ENCODE assay signal across 12 cellular contexts in genomic region chr3:52128118-52128683, GRCh38. TPM values are rescaled to one million over a fixed set of nuclear protein-coding genes. Genes with fewer than 3 reads are reported as not detected.
DNase-seq lines count a peak whose midpoint lies in the region; ATAC-seq and TF ChIP-seq lines count a peak whose summit lies in the region.
"Had no signal": no experiment of that assay in that cellular context is flagged by ENCODE, and none has a peak within 500 bp of the region (broad histone marks: within the 10 kb centered on the region; RNA-seq: fewer than 3 reads in every experiment).

No MANE protein-coding gene starts in this region.

- DNase-seq in IMR-90 (peak; percentile 70), brain microvascular endothelial cell (peak; percentile 58), kidney tubule cell (ENCODE audit: low spot score) (peak; percentile 89), T-helper 1 cell (no peak)
- no peak for DNase-seq in stimulated activated CD4-positive, alpha-beta T cell treated with anti-CD3 and anti-CD28 coated beads, Interleukin-4, amount 100 ng/mL, for 24 hours
- DNase-seq: activated naive CD8-positive, alpha-beta T cell treated with anti-CD3 and anti-CD28 coated beads, Interleukin-2, amount 10 ng/mL, durations not matched to agents 7 days and 5 days; DND-41 had no signal

- no peak for TF ChIP-seq POLR2A in IMR-90 (IDR thresholded peaks at IDR 0.05; ENCODE audit: low read depth, low read length)

- H3K79me1 ChIP-seq in IMR-90 (ENCODE audit: low read depth in 1 of 2, low read length in 2 of 2), result peaks cover 14 to 20% of the 10 kb centered on the region in 2 experiments

- in situ Hi-C loops in IMR-90 (cut with MboI; ENCODE audit: low sequenced_read_pairs) (loop anchor here (5.0 kb wide), 1 partner anchor 126 kb away; no protein-coding TSS in a partner anchor), brain microvascular endothelial cell (cut with HindIII; ENCODE audit: low pct_ligation_motif_present, low sequenced_read_pairs) (no loop called here)

- no peak overlapping the region for H2BK20ac ChIP-seq in IMR-90 (ENCODE audit: low read depth, low read length)

- H2BK120ac ChIP-seq in IMR-90 (ENCODE audit: low read depth, low read length), result no peak overlapping the region

- peak overlapping the region; percentile 3; the same call in 1 of the 2 replicates for H2AK5ac ChIP-seq in IMR-90 (ENCODE audit: low read depth, low read length)

- no peak overlapping the region for H4K8ac ChIP-seq in IMR-90 (ENCODE audit: low read depth in 2 of 2, low read length in 2 of 2)

- no peak overlapping the region for H3K56ac ChIP-seq in IMR-90 (ENCODE audit: extremely low read depth, insufficient read depth, low read length)

- peak overlapping the region; percentile 29 for H2AFZ ChIP-seq in IMR-90 (replicated peaks; ENCODE audit: low read length, poor library complexity)

- H3K9me3 ChIP-seq in IMR-90 (ENCODE audit: control insufficient read depth, insufficient read depth, low read length), result no peaks in the 10 kb centered on the region

- H3K4me3 ChIP-seq in IMR-90 (ENCODE audit: insufficient read depth, low read depth, low read length) (no peak overlapping the region), brain microvascular endothelial cell (ENCODE audit: low read depth, low read length) (no peak overlapping the region)
- H3K4me3 ChIP-seq: skin epidermis had no signal

- H4K91ac ChIP-seq in IMR-90 (ENCODE audit: insufficient read depth, low read depth, low read length), result no peak overlapping the region

- dilution Hi-C loops in IMR-90 (cut with HindIII; ENCODE audit: low sequenced_read_pairs, unreplicated experiment), result no loop called here

- WGBS in IMR-90 (ENCODE audit: extremely low coverage in 2 of 2, insufficient read length in 1 of 2), 2 experiments, result 94% methylated on average over 3 of the region's 7 CpGs; no CpG with 5 or more reads in 1 of the 2 experiments

- H3K14ac ChIP-seq in IMR-90 (replicated peaks; ENCODE audit: low read depth, low read length), result no peak overlapping the region

- no peak overlapping the region for H2BK15ac ChIP-seq in IMR-90 (ENCODE audit: low read depth, low read length)

- H3K4ac ChIP-seq in IMR-90 (ENCODE audit: low read depth, low read length), result no peak overlapping the region; the same call in 1 of the 2 replicates

- TF ChIP-seq CTCF in C4-2B (conservative IDR thresholded peaks at IDR 0.05) (no peak), IMR-90 (conservative IDR thresholded peaks at IDR 0.05; ENCODE audit: low read depth, low read length) (no peak), brain microvascular endothelial cell (IDR thresholded peaks at IDR 0.05; ENCODE audit: low read depth, low read length, missing control alignments) (no peak)

- no peak overlapping the region for H2AK9ac ChIP-seq in IMR-90 (replicated peaks; ENCODE audit: low read depth, low read length, poor library complexity)

- no peak for TF ChIP-seq RAD21 in IMR-90 (IDR thresholded peaks at IDR 0.05; ENCODE audit: low read length)

- CTCF ChIA-PET in IMR-90 (lab: Yijun Ruan, JAX), result no interaction called here

- ATAC-seq in IMR-90 (ENCODE audit: low read depth), result peak; percentile 69
- no peak for ATAC-seq in GM18517 (IDR thresholded peaks at IDR 0.05; ENCODE audit: unreplicated experiment)
- ATAC-seq in HG03521 (IDR thresholded peaks at IDR 0.05; ENCODE audit: unreplicated experiment), result no peak

- no TSS peak for BruUV-seq in IMR-90 (replicated peaks; lab: Mats Ljungman, UMichigan)

- H3K4me2 ChIP-seq in IMR-90 (ENCODE audit: low read depth, low read length), result no peak overlapping the region
- H3K4me2 ChIP-seq: KMS-11 had no signal

- H3K23ac ChIP-seq in IMR-90 (ENCODE audit: low read depth, low read length), result no peak overlapping the region

- H3K27me3 ChIP-seq in IMR-90 (ENCODE audit: control insufficient read depth, insufficient read depth, low read length), result no peaks in the 10 kb centered on the region
- no peaks in the 10 kb centered on the region for H3K27me3 ChIP-seq in brain microvascular endothelial cell (replicated peaks)

- intact Hi-C loops in IMR-90 (cut with micrococcal nuclease), result no loop called here

- H3K9me1 ChIP-seq in IMR-90 (ENCODE audit: insufficient read depth, low read length), result peaks cover 7% of the 10 kb centered on the region; the same call in 1 of the 2 replicates

- POLR2A ChIA-PET in IMR-90 (lab: Charles Lee; ENCODE audit: unreplicated experiment), result no interaction called here

- H3K36me3 ChIP-seq in IMR-90 (ENCODE audit: control insufficient read depth, insufficient read depth, low read length), result no peaks in the 10 kb centered on the region
- no peaks in the 10 kb centered on the region for H3K36me3 ChIP-seq in brain microvascular endothelial cell (replicated peaks)

- H3K18ac ChIP-seq in IMR-90 (ENCODE audit: low read depth, low read length), result no peak overlapping the region

- peak overlapping the region; percentile 39 for H3K27ac ChIP-seq in C4-2B
- no peak overlapping the region for H3K27ac ChIP-seq in IMR-90 (ENCODE audit: insufficient read depth, low read length)
- no peak overlapping the region for H3K27ac ChIP-seq in brain microvascular endothelial cell
- H3K27ac ChIP-seq: KMS-11, skin epidermis had no signal

- no peak overlapping the region for H2BK5ac ChIP-seq in IMR-90 (ENCODE audit: low read depth, low read length, poor library complexity, severe bottlenecking)

- H3K4me1 ChIP-seq in IMR-90 (ENCODE audit: control insufficient read depth, insufficient read depth, low read length), result peaks cover 5% of the 10 kb centered on the region; the same call in 1 of the 2 replicates

- no peak overlapping the region for H3K9ac ChIP-seq in IMR-90 (ENCODE audit: low read depth, low read length)
- H3K9ac ChIP-seq: KMS-11 had no signal

- 0 out of 2 replicates have a peak overlapping the region, but pooled peaks have one; percentile 8 for H4K5ac ChIP-seq in IMR-90 (ENCODE audit: low read depth, low read length)

- H4K20me1 ChIP-seq in IMR-90 (ENCODE audit: insufficient read depth, low read length), result no peaks in the 10 kb centered on the region

TF ChIP-seq in IMR-90, 13 proteins besides CTCF, POLR2A, EP300 and RAD21:
- TF ChIP-seq, protein P1, sequence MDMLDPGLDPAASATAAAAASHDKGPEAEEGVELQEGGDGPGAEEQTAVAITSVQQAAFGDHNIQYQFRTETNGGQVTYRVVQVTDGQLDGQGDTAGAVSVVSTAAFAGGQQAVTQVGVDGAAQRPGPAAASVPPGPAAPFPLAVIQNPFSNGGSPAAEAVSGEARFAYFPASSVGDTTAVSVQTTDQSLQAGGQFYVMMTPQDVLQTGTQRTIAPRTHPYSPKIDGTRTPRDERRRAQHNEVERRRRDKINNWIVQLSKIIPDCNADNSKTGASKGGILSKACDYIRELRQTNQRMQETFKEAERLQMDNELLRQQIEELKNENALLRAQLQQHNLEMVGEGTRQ (IDR thresholded peaks at IDR 0.05; ENCODE audit: low read depth, low read length), result no peak
- TF ChIP-seq CHD1 (IDR thresholded peaks at IDR 0.05; ENCODE audit: low read depth, low read length), result no peak
- TF ChIP-seq RCOR1 (IDR thresholded peaks at IDR 0.05; ENCODE audit: insufficient replicate concordance, low read length), result no peak
- no peak for TF ChIP-seq CEBPB (IDR thresholded peaks at IDR 0.05; ENCODE audit: low read depth, low read length)
- TF ChIP-seq MAZ (IDR thresholded peaks at IDR 0.05; ENCODE audit: borderline replicate concordance, low read depth, low read length), result no peak
- TF ChIP-seq MXI1 (IDR thresholded peaks at IDR 0.05; ENCODE audit: borderline replicate concordance, low read depth, low read length), result no peak
- TF ChIP-seq SMC3 (IDR thresholded peaks at IDR 0.05; ENCODE audit: low read depth, low read length), result no peak; the same call in 1 of the 2 replicates
- TF ChIP-seq RFX5 (IDR thresholded peaks at IDR 0.05; ENCODE audit: low read depth, low read length), result no peak
- TF ChIP-seq, protein P2, sequence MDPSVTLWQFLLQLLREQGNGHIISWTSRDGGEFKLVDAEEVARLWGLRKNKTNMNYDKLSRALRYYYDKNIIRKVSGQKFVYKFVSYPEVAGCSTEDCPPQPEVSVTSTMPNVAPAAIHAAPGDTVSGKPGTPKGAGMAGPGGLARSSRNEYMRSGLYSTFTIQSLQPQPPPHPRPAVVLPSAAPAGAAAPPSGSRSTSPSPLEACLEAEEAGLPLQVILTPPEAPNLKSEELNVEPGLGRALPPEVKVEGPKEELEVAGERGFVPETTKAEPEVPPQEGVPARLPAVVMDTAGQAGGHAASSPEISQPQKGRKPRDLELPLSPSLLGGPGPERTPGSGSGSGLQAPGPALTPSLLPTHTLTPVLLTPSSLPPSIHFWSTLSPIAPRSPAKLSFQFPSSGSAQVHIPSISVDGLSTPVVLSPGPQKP (IDR thresholded peaks at IDR 0.05; ENCODE audit: borderline replicate concordance, low read depth, low read length), result no peak
- no peak for TF ChIP-seq MAFK (IDR thresholded peaks at IDR 0.05; ENCODE audit: low read depth, low read length)
- no peak for TF ChIP-seq NFE2L2 (IDR thresholded peaks at IDR 0.05; ENCODE audit: low read depth, low read length)
- no peak for TF ChIP-seq FOS (IDR thresholded peaks at IDR 0.05; ENCODE audit: low read depth, low read length)

RNA-seq across cellular contexts. Expression of gene POC1A, which starts 26.0 kb away (rescaled TPM):
- total RNA-seq in IMR-90 (2012; rRNA removed), result 8.3 and 10.6 TPM in 2 replicates
- polyA plus RNA-seq in IMR-90 (2012; rRNA removed), result 11.5 TPM in 2 replicates
- polyA plus RNA-seq in IMR-90 (2012; cell fraction: cytosol; rRNA removed), result 9.0 and 9.3 TPM in 2 replicates
- 5.2 and 10.5 TPM in 2 replicates for polyA plus RNA-seq in IMR-90 (2012; cell fraction: nucleus; rRNA removed; ENCODE audit: low replicate concordance)

Comparison
In these comparisons a context has a peak if more than half of its experiments do, and no peak if none do; other contexts are left out.
1. DNase-seq: peak in IMR-90 (single experiment), brain microvascular endothelial cell (single experiment) and kidney tubule cell (single experiment); none in T-helper 1 cell (0 of 5) and stimulated activated CD4-positive, alpha-beta T cell treated with anti-CD3 and anti-CD28 coated beads, Interleukin-4, amount 100 ng/mL, for 24 hours (single experiment).